Comparison of ENCODE assay signal across 15 cellular contexts in genomic region chr12:116122639-116123038, GRCh38.
A peak's percentile ranks its signal among the peaks of the same experiment; 100 is the strongest.
DNase-seq lines count a peak whose midpoint lies in the region; ATAC-seq and TF ChIP-seq lines count a peak whose summit lies in the region.
"Had no signal": no experiment of that assay in that cellular context is flagged by ENCODE, and none has a peak within 500 bp of the region (broad histone marks: within the 10 kb centered on the region; RNA-seq: fewer than 3 reads in every experiment).

No MANE protein-coding gene starts in this region.

- no TSS peak for BruUV-seq in IMR-90 (replicated peaks; lab: Mats Ljungman, UMichigan)

- TF ChIP-seq CTCF in IMR-90 (conservative IDR thresholded peaks at IDR 0.05; ENCODE audit: low read depth, low read length) (no peak), VCaP (conservative IDR thresholded peaks at IDR 0.05) (no peak), smooth muscle cell (IDR thresholded peaks at IDR 0.05; ENCODE audit: borderline replicate concordance, insufficient read depth, poor library complexity, severe bottlenecking) (no peak)

- H3K18ac ChIP-seq in IMR-90 (ENCODE audit: low read depth, low read length), result no peak overlapping the region; the same call in 1 of the 2 replicates

- POLR2A ChIA-PET in IMR-90 (lab: Charles Lee; ENCODE audit: unreplicated experiment), result no interaction called here

- WGBS in IMR-90 (ENCODE audit: extremely low coverage in 2 of 2, insufficient read length in 1 of 2), 2 experiments, result 100% methylated on average over 1 of the region's 3 CpGs; no CpG with 5 or more reads in 1 of the 2 experiments
- 11 to 15% methylated on average over 2 to 3 of the region's 3 CpGs for WGBS in mesodermal cell (ENCODE audit: insufficient coverage in 2 of 2), 2 experiments
- 26% methylated on average over 3 of the region's 3 CpGs for WGBS in smooth muscle cell (ENCODE audit: low lambda C conversion rate)

- intact Hi-C loops in IMR-90 (cut with micrococcal nuclease), result no loop called here

- H3K9me3 ChIP-seq in IMR-90 (ENCODE audit: control insufficient read depth, insufficient read depth, low read length), result no peaks in the 10 kb centered on the region
- H3K9me3 ChIP-seq in mesodermal cell (ENCODE audit: control insufficient read depth, low read length), result no peaks in the 10 kb centered on the region
- no peaks in the 10 kb centered on the region for H3K9me3 ChIP-seq in smooth muscle cell (replicated peaks; ENCODE audit: low read depth)
- H3K9me3 ChIP-seq: left ventricle myocardium inferior, thoracic aorta had no signal

- H4K20me1 ChIP-seq in IMR-90 (ENCODE audit: insufficient read depth, low read length) (peaks cover 66% of the 10 kb centered on the region), smooth muscle cell (ENCODE audit: low read depth) (peaks cover 98% of the 10 kb centered on the region)

- no peak overlapping the region for H2BK120ac ChIP-seq in IMR-90 (ENCODE audit: low read depth, low read length)

- TF ChIP-seq RAD21 in IMR-90 (IDR thresholded peaks at IDR 0.05; ENCODE audit: low read length), result no peak

- CTCF ChIA-PET in IMR-90 (lab: Yijun Ruan, JAX), result no interaction called here

- no peak overlapping the region for H3K27ac ChIP-seq in IMR-90 (ENCODE audit: insufficient read depth, low read length)
- H3K27ac ChIP-seq in VCaP, result peak overlapping the region; percentile 85
- peak overlapping the region; percentile 37 for H3K27ac ChIP-seq in mesodermal cell (ENCODE audit: low read depth, low read length, severe bottlenecking)
- H3K27ac ChIP-seq in smooth muscle cell (ENCODE audit: low read depth), result peak overlapping the region; percentile 73
- H3K27ac ChIP-seq: brain microvascular endothelial cell, thoracic aorta had no signal

- H3K14ac ChIP-seq in IMR-90 (replicated peaks; ENCODE audit: low read depth, low read length), result no peak overlapping the region

- no peak overlapping the region for H3K56ac ChIP-seq in IMR-90 (ENCODE audit: extremely low read depth, insufficient read depth, low read length)

- dilution Hi-C loops in IMR-90 (cut with HindIII; ENCODE audit: low sequenced_read_pairs, unreplicated experiment), result no loop called here

- no peak overlapping the region for H3K9ac ChIP-seq in IMR-90 (ENCODE audit: low read depth, low read length)
- peak overlapping the region; percentile 53 for H3K9ac ChIP-seq in smooth muscle cell (ENCODE audit: low read depth)

- H3K27me3 ChIP-seq in IMR-90 (ENCODE audit: control insufficient read depth, insufficient read depth, low read length), result no peaks in the 10 kb centered on the region
- no peaks in the 10 kb centered on the region for H3K27me3 ChIP-seq in smooth muscle cell (ENCODE audit: low read depth)
- H3K27me3 ChIP-seq: brain microvascular endothelial cell had no signal

- H3K4me1 ChIP-seq in IMR-90 (ENCODE audit: control insufficient read depth, insufficient read depth, low read length), result peaks cover 14% of the 10 kb centered on the region
- H3K4me1 ChIP-seq in mesodermal cell (ENCODE audit: control insufficient read depth, insufficient read depth, low read length, poor library complexity, severe bottlenecking), result peaks cover 37% of the 10 kb centered on the region
- H3K4me1 ChIP-seq in smooth muscle cell (ENCODE audit: low read depth), result peaks cover 68% of the 10 kb centered on the region

- H3F3A ChIP-seq in smooth muscle cell (ENCODE audit: low read depth), result peaks cover 15% of the 10 kb centered on the region

- H3K79me1 ChIP-seq in IMR-90 (ENCODE audit: low read depth in 1 of 2, low read length in 2 of 2), result peaks cover 31 to 68% of the 10 kb centered on the region in 2 experiments

- in situ Hi-C loops in IMR-90 (cut with MboI; ENCODE audit: low sequenced_read_pairs), result no loop called here

- TF ChIP-seq POLR2A in IMR-90 (IDR thresholded peaks at IDR 0.05; ENCODE audit: low read depth, low read length), result no peak

- no peak for DNase-seq in IMR-90
- DNase-seq in smooth muscle cell (lab: John Stamatoyannopoulos, UW; ENCODE audit: unreplicated experiment), result no peak
- DNase-seq in T1000 (lab: John Stamatoyannopoulos, UW), result no peak
- DNase-seq: activated CD4-positive, alpha-beta memory T cell treated with anti-CD3 and anti-CD28 coated beads for 36 hours; activated T-cell treated with anti-CD3 and anti-CD28 coated beads, Interleukin-2, amount 50 U/mL, for 1 hour; brain microvascular endothelial cell; cortex of kidney; left ventricle myocardium inferior; T-helper 1 cell had no signal

- H2BK15ac ChIP-seq in IMR-90 (ENCODE audit: low read depth, low read length), result no peak overlapping the region

- no peak overlapping the region for H4K8ac ChIP-seq in IMR-90 (ENCODE audit: low read depth in 2 of 2, low read length in 2 of 2)

- H3K36me3 ChIP-seq in IMR-90 (ENCODE audit: control insufficient read depth, insufficient read depth, low read length) (no peaks in the 10 kb centered on the region), mesodermal cell (ENCODE audit: control insufficient read depth, insufficient read depth, low read length) (no peaks in the 10 kb centered on the region), smooth muscle cell (ENCODE audit: low read depth) (no peaks in the 10 kb centered on the region)
- H3K36me3 ChIP-seq: brain microvascular endothelial cell, left ventricle myocardium inferior, thoracic aorta had no signal

- H2AK9ac ChIP-seq in IMR-90 (replicated peaks; ENCODE audit: low read depth, low read length, poor library complexity), result no peak overlapping the region

- peaks cover 97% of the 10 kb centered on the region for H3K79me2 ChIP-seq in smooth muscle cell (ENCODE audit: low read depth)

- H3K9me1 ChIP-seq in IMR-90 (ENCODE audit: insufficient read depth, low read length), result peaks cover 11% of the 10 kb centered on the region

- H3K4me2 ChIP-seq in IMR-90 (ENCODE audit: low read depth, low read length), result no peak overlapping the region
- peak overlapping the region; percentile 80 for H3K4me2 ChIP-seq in smooth muscle cell

- no peak overlapping the region for H2BK20ac ChIP-seq in IMR-90 (ENCODE audit: low read depth, low read length)

- no peak overlapping the region for H3K4ac ChIP-seq in IMR-90 (ENCODE audit: low read depth, low read length)

- no peak overlapping the region for H3K4me3 ChIP-seq in IMR-90 (ENCODE audit: insufficient read depth, low read depth, low read length)
- H3K4me3 ChIP-seq in mesodermal cell (ENCODE audit: extremely low read depth, insufficient read depth, low read length, poor library complexity, severe bottlenecking), result no peak overlapping the region
- no peak overlapping the region for H3K4me3 ChIP-seq in smooth muscle cell
- H3K4me3 ChIP-seq: GM12878 had no signal

- no peak overlapping the region for H4K5ac ChIP-seq in IMR-90 (ENCODE audit: low read depth, low read length)

- 0 out of 2 replicates have a peak overlapping the region, but pooled peaks have one; percentile 11 for H2AK5ac ChIP-seq in IMR-90 (ENCODE audit: low read depth, low read length)

- no peak for ATAC-seq in IMR-90 (ENCODE audit: low read depth)
- ATAC-seq in HG03565 (IDR thresholded peaks at IDR 0.05; ENCODE audit: unreplicated experiment), result no peak
- no peak for ATAC-seq in GM18520 (IDR thresholded peaks at IDR 0.05; ENCODE audit: unreplicated experiment)

- H3K23ac ChIP-seq in IMR-90 (ENCODE audit: low read depth, low read length), result peak overlapping the region; percentile 45; the same call in 1 of the 2 replicates

- no peak overlapping the region for H2BK5ac ChIP-seq in IMR-90 (ENCODE audit: low read depth, low read length, poor library complexity, severe bottlenecking)

- H2AFZ ChIP-seq in IMR-90 (replicated peaks; ENCODE audit: low read length, poor library complexity), result no peak overlapping the region
- H2AFZ ChIP-seq in smooth muscle cell (ENCODE audit: low read depth), result no peak overlapping the region

- no peak overlapping the region for H4K91ac ChIP-seq in IMR-90 (ENCODE audit: insufficient read depth, low read depth, low read length)

TF ChIP-seq in IMR-90, 13 proteins besides CTCF, POLR2A, EP300 and RAD21:
- TF ChIP-seq MAFK (IDR thresholded peaks at IDR 0.05; ENCODE audit: low read depth, low read length), result no peak
- no peak for TF ChIP-seq FOS (IDR thresholded peaks at IDR 0.05; ENCODE audit: low read depth, low read length)
- TF ChIP-seq RCOR1 (IDR thresholded peaks at IDR 0.05; ENCODE audit: insufficient replicate concordance, low read length), result no peak
- TF ChIP-seq USF2 (IDR thresholded peaks at IDR 0.05; ENCODE audit: low read depth, low read length), result no peak
- TF ChIP-seq MXI1 (IDR thresholded peaks at IDR 0.05; ENCODE audit: borderline replicate concordance, low read depth, low read length), result no peak
- no peak for TF ChIP-seq ELK1 (IDR thresholded peaks at IDR 0.05; ENCODE audit: borderline replicate concordance, low read depth, low read length)
- no peak for TF ChIP-seq CEBPB (IDR thresholded peaks at IDR 0.05; ENCODE audit: low read depth, low read length)
- no peak for TF ChIP-seq CHD1 (IDR thresholded peaks at IDR 0.05; ENCODE audit: low read depth, low read length)
- TF ChIP-seq BHLHE40 (IDR thresholded peaks at IDR 0.05; ENCODE audit: low read depth, low read length), result no peak
- TF ChIP-seq RFX5 (IDR thresholded peaks at IDR 0.05; ENCODE audit: low read depth, low read length), result no peak
